Comparison of ENCODE assay signal across 26 cellular contexts in the genomic region with DNA sequence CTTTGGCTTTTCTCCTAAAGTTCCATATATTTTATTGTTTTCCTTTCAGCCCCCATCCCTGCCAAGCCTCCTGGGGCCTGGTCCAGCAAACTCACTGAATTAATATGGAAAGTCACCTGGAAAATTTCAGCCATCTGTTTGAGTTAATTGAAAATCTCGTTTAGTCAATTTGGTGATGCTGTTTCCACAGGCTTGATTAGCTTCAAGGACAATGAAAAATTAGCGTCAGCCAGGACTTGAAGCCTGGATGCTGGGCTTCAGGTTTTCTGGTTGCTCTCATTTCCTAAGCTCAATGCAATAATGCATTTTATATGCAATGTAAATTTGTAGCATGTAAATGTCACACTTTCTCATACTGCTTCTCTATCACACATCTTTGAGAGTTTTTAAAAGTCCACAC.
"Had no signal": no experiment of that assay in that cellular context is flagged by ENCODE, and none has a peak within 500 bp of the region (broad histone marks: within the 10 kb centered on the region; RNA-seq: fewer than 3 reads in every experiment).

No MANE protein-coding gene starts in this region.

- H3K36me3 ChIP-seq: SJCRH30 had no signal

- H3K4me3 ChIP-seq: SJCRH30, SK-N-MC had no signal

- FAIRE-seq: HepG2 had no signal

- H3K4me1 ChIP-seq: SJCRH30 had no signal

- ATAC-seq: HepG2, Panc1, PC-3, Right ventricle myocardium inferior, T-helper 17 cell had no signal

- H3K27me3 ChIP-seq: SJCRH30 had no signal

- DNase-seq: IMR-90, Kasumi-1, KG1, MM.1S, NCI-H1105, NCI-H1417, NCI-H1436 treated with DMSO at 0.1 percent for 48 hours, NCI-H1694, NCI-H1930, NCI-H2081, NCI-H2107, NCI-H226, NCI-H446, NCI-H510A, NCI-H524 treated with DMSO at 0.1 percent for 48 hours, NCI-H69, NCI-H774, PC-3, SHP77 treated with DMSO at 0.1 percent for 48 hours, SJCRH30, T-helper 1 cell, T-helper 17 cell had no signal

- H3K9me3 ChIP-seq: SJCRH30 had no signal

- H3K27ac ChIP-seq: SJCRH30, SK-N-MC had no signal
